Comparison of ENCODE assay signal across 26 cellular contexts in the genomic region with DNA sequence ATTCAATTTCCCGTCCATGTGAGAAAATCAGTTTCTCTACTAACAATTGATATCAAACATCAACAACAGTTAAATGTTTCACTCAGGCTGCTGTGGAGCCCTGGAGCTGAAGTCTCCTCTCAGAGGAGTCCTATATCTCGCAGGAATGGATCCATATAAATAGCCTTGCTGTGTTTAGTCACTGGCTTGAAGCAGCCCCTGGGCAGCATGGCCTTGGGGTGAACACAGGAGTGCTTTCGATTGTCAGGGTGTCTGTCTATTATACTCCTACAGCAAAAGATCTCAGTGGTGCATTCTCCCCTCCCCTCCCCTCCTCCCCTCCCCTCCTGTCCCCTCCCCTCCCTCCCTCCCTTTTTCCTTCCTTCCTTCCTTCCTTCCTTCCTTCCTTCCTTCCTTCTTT.
DNase-seq lines count a peak whose midpoint lies in the region; ATAC-seq, FAIRE-seq and TF ChIP-seq lines count a peak whose summit lies in the region.
"Had no signal": no experiment of that assay in that cellular context is flagged by ENCODE, and none has a peak within 500 bp of the region (broad histone marks: within the 10 kb centered on the region; RNA-seq: fewer than 3 reads in every experiment).

No MANE protein-coding gene starts in this region.

- H3K27ac ChIP-seq in HepG2 (ENCODE audit: extremely low read length, insufficient read depth, low read length) (no peak overlapping the region), right lobe of liver (no peak overlapping the region), SK-N-MC (peak overlapping the region; percentile 84)
- H3K27ac ChIP-seq: 22Rv1, A549, BLaER1 had no signal

- POLR2A ChIA-PET in HepG2 (lab: Yijun Ruan, JAX), result no interaction called here

- no peaks in the 10 kb centered on the region for H4K20me1 ChIP-seq in HepG2 (ENCODE audit: insufficient read depth, low read length)
- H4K20me1 ChIP-seq: BLaER1 had no signal

- H3K27me3 ChIP-seq in HepG2 (ENCODE audit: control insufficient read depth in 1 of 2, insufficient read depth in 2 of 2, low read length in 2 of 2), result no peaks in the 10 kb centered on the region
- H3K27me3 ChIP-seq in right lobe of liver, result no peaks in the 10 kb centered on the region
- H3K27me3 ChIP-seq: BE2C, BLaER1 had no signal

- H3K9me3 ChIP-seq in HepG2 (ENCODE audit: low read length), result no peaks in the 10 kb centered on the region
- no peaks in the 10 kb centered on the region for H3K9me3 ChIP-seq in right lobe of liver
- no peaks in the 10 kb centered on the region for H3K9me3 ChIP-seq in SK-N-MC (ENCODE audit: low read depth, low read length)
- H3K9me3 ChIP-seq: A549, BE2C had no signal

- H3K27me3 Mint-ChIP-seq in progenitor cell of endocrine pancreas, result no peaks in the 10 kb centered on the region

- H3K4me3 ChIP-seq in HepG2 (replicated peaks in 1 of 3; ENCODE audit: insufficient read depth in 1 of 3, low read depth in 2 of 3, low read length in 3 of 3) (no peak overlapping the region), right lobe of liver (no peak overlapping the region), SK-N-MC (peak overlapping the region; percentile 38)
- H3K4me3 ChIP-seq: A549, BLaER1, GM12878 had no signal

- in situ Hi-C loops in HepG2 (cut with HindIII; ENCODE audit: extremely low pct_ligation_motif_present, low pct_unique_long_range_greater_than_20kb), result no loop called here

- intact Hi-C loops in HepG2 (cut with micrococcal nuclease; ENCODE audit: unreplicated experiment) (no loop called here), right lobe of liver (cut with DNase I) (no loop called here)

- H3K4me1 Mint-ChIP-seq in progenitor cell of endocrine pancreas (ENCODE audit: low read depth), result peaks cover 3% of the 10 kb centered on the region
- H3K4me1 Mint-ChIP-seq: CD14-positive monocyte; CD4-positive, alpha-beta memory T cell; CD4-positive, CD25-positive, alpha-beta regulatory T cell; CD8-positive, alpha-beta memory T cell had no signal

- CTCF ChIA-PET in HepG2 (lab: Yijun Ruan, JAX; ENCODE audit: low intra/inter-chr PET ratio, low total read pairs), result no interaction called here

- no peak for FAIRE-seq in HepG2 (lab: Jason Lieb, UNC)
- FAIRE-seq: A549, GM12878, GM12892, GM19239 had no signal

- H3K79me2 ChIP-seq in HepG2 (ENCODE audit: insufficient read depth, low read length), result no peaks in the 10 kb centered on the region

- TF ChIP-seq POLR2A in HepG2 (IDR thresholded peaks at IDR 0.05; ENCODE audit: insufficient read depth in 1 of 2, low read depth in 2 of 2, low read length in 2 of 2) (no peak), right lobe of liver (IDR thresholded peaks at IDR 0.05) (no peak)

- no peak overlapping the region for H3K9ac ChIP-seq in HepG2 (ENCODE audit: insufficient read depth, low read depth, low read length)
- H3K9ac ChIP-seq in SK-N-MC (ENCODE audit: insufficient read length), result no peak overlapping the region
- H3K9ac ChIP-seq: BLaER1 had no signal

- H3K36me3 ChIP-seq in HepG2 (replicated peaks in 1 of 2; ENCODE audit: control insufficient read depth in 1 of 2, insufficient read depth in 2 of 2, low read length in 2 of 2) (no peaks in the 10 kb centered on the region), right lobe of liver (no peaks in the 10 kb centered on the region), SK-N-MC (ENCODE audit: insufficient read depth, low read length) (no peaks in the 10 kb centered on the region)
- H3K36me3 ChIP-seq: BE2C, BLaER1 had no signal

- TF ChIP-seq CTCF in HepG2 (CRISPR knock-in tag; IDR thresholded peaks at IDR 0.05) (no peak), right lobe of liver (IDR thresholded peaks at IDR 0.05) (no peak), progenitor cell of endocrine pancreas (IDR thresholded peaks at IDR 0.05; ENCODE audit: unreplicated experiment) (no peak)

- TF ChIP-seq EP300 in HepG2 (IDR thresholded peaks at IDR 0.05; ENCODE audit: low read depth in 2 of 2, low read length in 2 of 2) (no peak), HepG2 (CRISPR knock-in tag; IDR thresholded peaks at IDR 0.05; ENCODE audit: borderline replicate concordance) (no peak)

- H3K9me3 Mint-ChIP-seq in progenitor cell of endocrine pancreas (ENCODE audit: low read depth), result peaks cover 2% of the 10 kb centered on the region

- ATAC-seq in HepG2 (peak; percentile 44), right lobe of liver (no peak)
- ATAC-seq: A549, GM12878 had no signal

- WGBS in HepG2 (ENCODE audit: low lambda C conversion rate), result 71% methylated on average over 3 of the region's 3 CpGs
- 93% methylated on average over 3 of the region's 3 CpGs for WGBS in right lobe of liver (ENCODE audit: insufficient coverage, low coverage, low lambda C conversion rate, missing lambda C conversion rate)

- no TSS peak for BruUV-seq in HepG2 (replicated peaks; lab: Mats Ljungman, UMichigan)

- no peak overlapping the region for H2AFZ ChIP-seq in HepG2 (ENCODE audit: low read length)

- H3K4me1 ChIP-seq in HepG2 (ENCODE audit: insufficient read depth, low read length) (peaks cover 32% of the 10 kb centered on the region), right lobe of liver (peaks cover 0 to 48% (median 20%) of the 10 kb centered on the region in 4 donors)
- H3K4me1 ChIP-seq: A549, BE2C, BLaER1 had no signal

- H3K4me2 ChIP-seq in HepG2 (ENCODE audit: low read depth, low read length), result no peak overlapping the region
- H3K4me2 ChIP-seq: A549, BLaER1 had no signal

- no peaks in the 10 kb centered on the region for H3K36me3 Mint-ChIP-seq in progenitor cell of endocrine pancreas (ENCODE audit: insufficient read depth)
- H3K36me3 Mint-ChIP-seq: CD14-positive monocyte; CD4-positive, alpha-beta memory T cell; CD4-positive, CD25-positive, alpha-beta regulatory T cell; CD8-positive, alpha-beta memory T cell had no signal

- no peak for TF ChIP-seq RAD21 in HepG2 (CRISPR knock-in tag; IDR thresholded peaks at IDR 0.05)

- H3K4me3 Mint-ChIP-seq in progenitor cell of endocrine pancreas (ENCODE audit: low read depth), result no peak overlapping the region
- H3K4me3 Mint-ChIP-seq: CD14-positive monocyte; CD4-positive, alpha-beta memory T cell; CD4-positive, CD25-positive, alpha-beta regulatory T cell; CD8-positive, alpha-beta memory T cell had no signal

- no peak for DNase-seq in HepG2 (ENCODE audit: low spot score)
- no peak for DNase-seq in right lobe of liver
- DNase-seq in SK-N-MC (ENCODE audit: low read depth, low spot score), result peak; percentile 66
- no peak for DNase-seq in GOT3 (lab: John Stamatoyannopoulos, UW)
- DNase-seq in progenitor cell of endocrine pancreas (ENCODE audit: low spot score, unreplicated experiment), result no peak
- DNase-seq: ACHN; BE2C; C1 segment of cervical spinal cord; CD4-positive, alpha-beta memory T cell; CD4-positive, CD25-positive, alpha-beta regulatory T cell; CD8-positive, alpha-beta memory T cell; COR-L47; DMS 273 treated with DMSO at 0.1 percent for 48 hours; DMS153; DMS53; DMS79; DND-41; EL; GDM1 had no signal

- no peak overlapping the region for H3K27ac Mint-ChIP-seq in progenitor cell of endocrine pancreas
- H3K27ac Mint-ChIP-seq: CD4-positive, alpha-beta memory T cell; CD4-positive, CD25-positive, alpha-beta regulatory T cell; CD8-positive, alpha-beta memory T cell had no signal

TF ChIP-seq in HepG2, 621 proteins besides CTCF, POLR2A, EP300 and RAD21:
- no peak for TF ChIP-seq PTBP1 (IDR thresholded peaks at IDR 0.05; ENCODE audit: low read depth, low read length, poor library complexity, severe bottlenecking)
- TF ChIP-seq GABPA (IDR thresholded peaks at IDR 0.05; ENCODE audit: low read depth, low read length), result no peak
- TF ChIP-seq GABPA (CRISPR knock-in tag; IDR thresholded peaks at IDR 0.05; ENCODE audit: low read depth), result no peak
- no peak for TF ChIP-seq ZEB1 (IDR thresholded peaks at IDR 0.05; ENCODE audit: insufficient replicate concordance, low read depth)
- no peak for TF ChIP-seq NCOA5 (CRISPR knock-in tag; IDR thresholded peaks at IDR 0.05)
- TF ChIP-seq MZF1 (CRISPR knock-in tag; IDR thresholded peaks at IDR 0.05; ENCODE audit: borderline replicate concordance), result no peak
- TF ChIP-seq FIP1L1 (IDR thresholded peaks at IDR 0.05; ENCODE audit: borderline replicate concordance, insufficient read depth, low read depth, low read length), result no peak
- no peak for TF ChIP-seq ZNF501 (CRISPR knock-in tag; IDR thresholded peaks at IDR 0.05)
- no peak for TF ChIP-seq NR2F6 (IDR thresholded peaks at IDR 0.05)
- no peak for TF ChIP-seq NR2F6 (CRISPR knock-in tag; IDR thresholded peaks at IDR 0.05)
- TF ChIP-seq CAMTA2 (CRISPR knock-in tag; IDR thresholded peaks at IDR 0.05; ENCODE audit: borderline replicate concordance), result no peak
- no peak for TF ChIP-seq ZIK1 (CRISPR knock-in tag; IDR thresholded peaks at IDR 0.05; ENCODE audit: borderline replicate concordance, low read depth)
- no peak for TF ChIP-seq TGIF2 (CRISPR knock-in tag; IDR thresholded peaks at IDR 0.05)
- TF ChIP-seq KMT2B (CRISPR knock-in tag; IDR thresholded peaks at IDR 0.05), result no peak
- no peak for TF ChIP-seq GMEB1 (CRISPR knock-in tag; IDR thresholded peaks at IDR 0.05; ENCODE audit: borderline replicate concordance)
- TF ChIP-seq RCOR2 (CRISPR knock-in tag; IDR thresholded peaks at IDR 0.05), result no peak
- TF ChIP-seq ZFYVE20 (CRISPR knock-in tag; IDR thresholded peaks at IDR 0.05; ENCODE audit: borderline replicate concordance, low read depth), result no peak
